11 cellular contexts compared by ENCODE assay signal in the genomic region with DNA sequence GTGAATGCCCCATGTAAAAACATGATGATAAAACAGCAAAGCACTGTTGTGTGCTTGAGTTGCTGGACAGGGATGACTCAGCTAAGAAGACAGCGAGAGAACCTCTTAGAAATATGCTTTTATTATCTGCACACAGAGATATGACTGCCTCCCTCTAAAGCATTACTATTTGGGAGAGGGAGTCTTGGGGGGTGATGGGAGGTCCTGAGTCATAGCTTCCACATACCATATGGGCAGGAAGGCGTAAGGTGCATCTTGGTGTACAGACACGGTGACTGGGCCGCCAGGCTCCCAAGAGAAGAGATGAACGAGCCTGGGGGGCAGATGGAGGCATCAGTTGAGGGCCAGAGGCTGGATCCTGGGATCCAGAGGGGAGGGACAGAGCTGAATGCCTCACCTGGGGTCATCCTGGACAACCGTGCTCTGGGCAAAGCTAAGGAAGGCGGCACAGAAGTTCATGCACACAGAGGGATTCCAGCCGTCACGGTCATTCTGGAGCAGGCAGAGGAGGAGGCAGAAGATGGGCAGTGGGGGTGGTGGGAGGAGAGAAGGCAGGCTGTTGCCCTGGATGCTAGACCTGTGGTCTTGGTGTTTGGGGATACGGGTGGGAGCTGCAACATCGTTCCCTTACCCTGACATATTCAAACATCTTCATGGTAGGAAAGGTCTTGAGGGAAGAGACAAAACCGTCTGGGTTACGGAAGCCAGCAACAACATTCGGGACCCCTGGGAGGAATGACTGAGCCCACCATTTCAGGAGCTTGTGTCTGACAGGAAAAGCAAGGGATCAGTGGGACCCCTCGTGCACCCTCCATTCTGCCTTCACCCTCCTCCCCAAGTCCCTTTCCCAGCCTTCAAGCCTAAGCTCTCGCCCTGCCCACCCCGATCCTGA. TPM values are rescaled to one million over a fixed set of nuclear protein-coding genes. Genes with fewer than 3 reads are reported as not detected.
A peak's percentile ranks its signal among the peaks of the same experiment; 100 is the strongest.
DNase-seq lines count a peak whose midpoint lies in the region; ATAC-seq and TF ChIP-seq lines count a peak whose summit lies in the region.
"Had no signal": no experiment of that assay in that cellular context is flagged by ENCODE, and none has a peak within 500 bp of the region (broad histone marks: within the 10 kb centered on the region; RNA-seq: fewer than 3 reads in every experiment).

No MANE protein-coding gene starts in this region.

- H3K4me3 Mint-ChIP-seq in activated naive CD4-positive, alpha-beta T cell treated with anti-CD3 and anti-CD28 coated beads for 36 hours, result peak overlapping the region; percentile 98
- peak overlapping the region; percentile 80 for H3K4me3 Mint-ChIP-seq in activated T-helper 1 cell treated with anti-CD3 and anti-CD28 coated beads, Interleukin-12 subunit alpha, Interleukin-12 subunit beta, Interleukin-2, Interleukin-4 antibody, amounts not matched to agents 30 ng/mL and 10 ng/mL and 1 ng/mL, durations not matched to agents 14 hours and 24 hours and 36 hours
- H3K4me3 Mint-ChIP-seq in immature natural killer cell, result peak overlapping the region; percentile 49 to 96 (median 65)

- H3K36me3 Mint-ChIP-seq in activated naive CD4-positive, alpha-beta T cell treated with anti-CD3 and anti-CD28 coated beads for 36 hours (ENCODE audit: low read depth), result peaks cover 32% of the 10 kb centered on the region
- peaks cover 36% of the 10 kb centered on the region for H3K36me3 Mint-ChIP-seq in activated T-helper 1 cell treated with anti-CD3 and anti-CD28 coated beads, Interleukin-12 subunit alpha, Interleukin-12 subunit beta, Interleukin-2, Interleukin-4 antibody, amounts not matched to agents 30 ng/mL and 10 ng/mL and 1 ng/mL, durations not matched to agents 14 hours and 24 hours and 36 hours (ENCODE audit: low read depth)
- H3K36me3 Mint-ChIP-seq in immature natural killer cell, result peaks cover 0 to 25% (median 8%) of the 10 kb centered on the region in 3 donors

- H3K27me3 Mint-ChIP-seq in activated naive CD4-positive, alpha-beta T cell treated with anti-CD3 and anti-CD28 coated beads for 36 hours (ENCODE audit: low read depth), result no peaks in the 10 kb centered on the region
- no peaks in the 10 kb centered on the region for H3K27me3 Mint-ChIP-seq in activated T-helper 1 cell treated with anti-CD3 and anti-CD28 coated beads, Interleukin-12 subunit alpha, Interleukin-12 subunit beta, Interleukin-2, Interleukin-4 antibody, amounts not matched to agents 30 ng/mL and 10 ng/mL and 1 ng/mL, durations not matched to agents 14 hours and 24 hours and 36 hours (ENCODE audit: insufficient read depth)
- H3K27me3 Mint-ChIP-seq in immature natural killer cell (ENCODE audit: low read depth in 3 of 3), result peaks cover 12 to 20% (median 15%) of the 10 kb centered on the region in 3 donors

- CTCF ChIA-PET in activated naive CD4-positive, alpha-beta T cell treated with anti-CD3 and anti-CD28 coated beads for 36 hours (lab: Charles Lee), result interaction anchor here (0.9 kb wide), 2 partner anchors 12 to 19 kb away, joined by 3 read pairs; no protein-coding TSS in a partner anchor

- no peak for DNase-seq in activated naive CD4-positive, alpha-beta T cell treated with anti-CD3 and anti-CD28 coated beads for 36 hours
- no peak for DNase-seq in activated naive CD4-positive, alpha-beta T cell treated with Interleukin-2 at 50 U/mL for 16 hours
- DNase-seq in activated T-helper 1 cell treated with anti-CD3 and anti-CD28 coated beads, Interleukin-12 subunit alpha, Interleukin-12 subunit beta, Interleukin-2, Interleukin-4 antibody, amounts not matched to agents 30 ng/mL and 10 ng/mL and 1 ng/mL, durations not matched to agents 14 hours and 24 hours and 36 hours (ENCODE audit: low spot score), result no peak
- no peak for DNase-seq in immature natural killer cell
- no peak for DNase-seq in foreskin keratinocyte
- no peak for DNase-seq in activated CD4-positive, CD25-positive, alpha-beta regulatory T cell (lab: John Stamatoyannopoulos, UW)
- no peak for DNase-seq in activated CD8-positive, alpha-beta memory T cell treated with anti-CD3 and anti-CD28 coated beads, Interleukin-2, amount 50 U/mL, for 48 hours
- DNase-seq: HCEC 1CT; stimulated activated CD4-positive, alpha-beta T cell treated with anti-CD3 and anti-CD28 coated beads, Interleukin-4, amount 100 ng/mL, for 24 hours had no signal

- no peaks in the 10 kb centered on the region for H3K9me3 Mint-ChIP-seq in activated naive CD4-positive, alpha-beta T cell treated with anti-CD3 and anti-CD28 coated beads for 36 hours
- no peaks in the 10 kb centered on the region for H3K9me3 Mint-ChIP-seq in activated T-helper 1 cell treated with anti-CD3 and anti-CD28 coated beads, Interleukin-12 subunit alpha, Interleukin-12 subunit beta, Interleukin-2, Interleukin-4 antibody, amounts not matched to agents 30 ng/mL and 10 ng/mL and 1 ng/mL, durations not matched to agents 14 hours and 24 hours and 36 hours
- H3K9me3 Mint-ChIP-seq in immature natural killer cell, result no peaks in the 10 kb centered on the region

- H3K4me1 ChIP-seq in foreskin keratinocyte, result no peaks in the 10 kb centered on the region

- peak overlapping the region; percentile 77 for H3K27ac Mint-ChIP-seq in activated naive CD4-positive, alpha-beta T cell treated with anti-CD3 and anti-CD28 coated beads for 36 hours
- peak overlapping the region; percentile 100 for H3K27ac Mint-ChIP-seq in activated T-helper 1 cell treated with anti-CD3 and anti-CD28 coated beads, Interleukin-12 subunit alpha, Interleukin-12 subunit beta, Interleukin-2, Interleukin-4 antibody, amounts not matched to agents 30 ng/mL and 10 ng/mL and 1 ng/mL, durations not matched to agents 14 hours and 24 hours and 36 hours
- peak overlapping the region; percentile 99 to 100 (median 100) for H3K27ac Mint-ChIP-seq in immature natural killer cell

- intact Hi-C loops in activated naive CD4-positive, alpha-beta T cell treated with anti-CD3 and anti-CD28 coated beads for 36 hours (cut with micrococcal nuclease), result no loop called here
- intact Hi-C loops in activated T-helper 1 cell treated with anti-CD3 and anti-CD28 coated beads, Interleukin-12 subunit alpha, Interleukin-12 subunit beta, Interleukin-2, Interleukin-4 antibody, amounts not matched to agents 30 ng/mL and 10 ng/mL and 1 ng/mL, durations not matched to agents 14 hours and 24 hours and 36 hours (cut with micrococcal nuclease), result loop anchor here (2.0 to 10.0 kb wide), 2 partner anchors 67 to 1305 kb away; partner anchors contain the start of genes B3GALT4, RPS18, VPS52 and ZBTB12

- H3K4me1 Mint-ChIP-seq in activated naive CD4-positive, alpha-beta T cell treated with anti-CD3 and anti-CD28 coated beads for 36 hours (ENCODE audit: low read depth), result peaks cover 41% of the 10 kb centered on the region
- peaks cover 36% of the 10 kb centered on the region for H3K4me1 Mint-ChIP-seq in activated T-helper 1 cell treated with anti-CD3 and anti-CD28 coated beads, Interleukin-12 subunit alpha, Interleukin-12 subunit beta, Interleukin-2, Interleukin-4 antibody, amounts not matched to agents 30 ng/mL and 10 ng/mL and 1 ng/mL, durations not matched to agents 14 hours and 24 hours and 36 hours (ENCODE audit: low read depth)
- peaks cover 38 to 45% of the 10 kb centered on the region in 2 donors for H3K4me1 Mint-ChIP-seq in immature natural killer cell

- ATAC-seq in foreskin keratinocyte, result no peak

- no peak for TF ChIP-seq CTCF in foreskin keratinocyte (conservative IDR thresholded peaks at IDR 0.05)

- H3K27me3 ChIP-seq in foreskin keratinocyte, result no peaks in the 10 kb centered on the region

- peak overlapping the region; percentile 84 for H3K27ac ChIP-seq in temporal lobe (ENCODE audit: low read depth, low read length)
- H3K27ac ChIP-seq in foreskin keratinocyte, result no peak overlapping the region

RNA-seq across cellular contexts. Expression of gene DXO, which starts 2.0 kb away (rescaled TPM):
- total RNA-seq in activated naive CD4-positive, alpha-beta T cell treated with anti-CD3 and anti-CD28 coated beads for 36 hours, result 10 to 100 TPM; 12.5 to 13.0 TPM
- 14.1 and 15.2 TPM in 2 replicates for total RNA-seq in activated T-helper 1 cell treated with anti-CD3 and anti-CD28 coated beads, Interleukin-12 subunit alpha, Interleukin-12 subunit beta, Interleukin-2, Interleukin-4 antibody, amounts not matched to agents 30 ng/mL and 10 ng/mL and 1 ng/mL, durations not matched to agents 14 hours and 24 hours and 36 hours
- 10 to 100 TPM in 2 of 3 donors, 1 to 10 TPM in 1; 9.2 to 19.5 (median 17.2) TPM for polyA plus RNA-seq in immature natural killer cell
- total RNA-seq in temporal lobe, result 7.1 TPM
- total RNA-seq in foreskin keratinocyte, result 13.4 and 19.3 TPM in 2 replicates
- 14.4 and 19.3 TPM in 2 replicates for polyA plus RNA-seq in foreskin keratinocyte

RNA-seq across cellular contexts. Expression of gene SKIC2, which starts 11.0 kb away (rescaled TPM):
- total RNA-seq in activated naive CD4-positive, alpha-beta T cell treated with anti-CD3 and anti-CD28 coated beads for 36 hours, result 100 to 1,000 TPM in 1 of 2 experiments, 10 to 100 TPM in 1; 93.6 to 101 TPM
- 85.8 and 101 TPM in 2 replicates for total RNA-seq in activated T-helper 1 cell treated with anti-CD3 and anti-CD28 coated beads, Interleukin-12 subunit alpha, Interleukin-12 subunit beta, Interleukin-2, Interleukin-4 antibody, amounts not matched to agents 30 ng/mL and 10 ng/mL and 1 ng/mL, durations not matched to agents 14 hours and 24 hours and 36 hours
- polyA plus RNA-seq in immature natural killer cell (10 to 100 TPM; 14.1 to 20.6 (median 19.3) TPM), foreskin keratinocyte (40.2 and 41.7 TPM in 2 replicates)
- total RNA-seq in temporal lobe (18.7 TPM), foreskin keratinocyte (45.8 and 46.4 TPM in 2 replicates)

RNA-seq across cellular contexts. Expression of gene NELFE, which starts 11.2 kb away (rescaled TPM):
- total RNA-seq in activated naive CD4-positive, alpha-beta T cell treated with anti-CD3 and anti-CD28 coated beads for 36 hours, result 10 to 100 TPM; 83.2 to 87.4 TPM
- total RNA-seq in activated T-helper 1 cell treated with anti-CD3 and anti-CD28 coated beads, Interleukin-12 subunit alpha, Interleukin-12 subunit beta, Interleukin-2, Interleukin-4 antibody, amounts not matched to agents 30 ng/mL and 10 ng/mL and 1 ng/mL, durations not matched to agents 14 hours and 24 hours and 36 hours, result 92.3 and 97.7 TPM in 2 replicates
- polyA plus RNA-seq in immature natural killer cell, result 10 to 100 TPM; 73.3 to 84.6 (median 76.9) TPM
- 34.7 TPM for total RNA-seq in temporal lobe
- total RNA-seq in foreskin keratinocyte, result 86.0 and 92.0 TPM in 2 replicates
- polyA plus RNA-seq in foreskin keratinocyte, result 120 and 121 TPM in 2 replicates

RNA-seq across cellular contexts. Expression of gene C4A, which starts 11.9 kb away (rescaled TPM):
- total RNA-seq in activated naive CD4-positive, alpha-beta T cell treated with anti-CD3 and anti-CD28 coated beads for 36 hours, result 1 to 10 TPM; 3.2 to 3.5 TPM
- 4.0 and 4.1 TPM in 2 replicates for total RNA-seq in activated T-helper 1 cell treated with anti-CD3 and anti-CD28 coated beads, Interleukin-12 subunit alpha, Interleukin-12 subunit beta, Interleukin-2, Interleukin-4 antibody, amounts not matched to agents 30 ng/mL and 10 ng/mL and 1 ng/mL, durations not matched to agents 14 hours and 24 hours and 36 hours
- polyA plus RNA-seq in immature natural killer cell, result not detected
- 14.5 TPM for total RNA-seq in temporal lobe
- 1.7 and 1.8 TPM in 2 replicates for total RNA-seq in foreskin keratinocyte
- polyA plus RNA-seq in foreskin keratinocyte, result 1.5 TPM in 2 replicates

RNA-seq across cellular contexts. Expression of gene CFB, which starts 24.1 kb away (rescaled TPM):
- total RNA-seq in activated naive CD4-positive, alpha-beta T cell treated with anti-CD3 and anti-CD28 coated beads for 36 hours, result 1 to 10 TPM in 1 of 2 experiments, under 1 TPM in 1; 0.74 to 1.7 TPM
- total RNA-seq in activated T-helper 1 cell treated with anti-CD3 and anti-CD28 coated beads, Interleukin-12 subunit alpha, Interleukin-12 subunit beta, Interleukin-2, Interleukin-4 antibody, amounts not matched to agents 30 ng/mL and 10 ng/mL and 1 ng/mL, durations not matched to agents 14 hours and 24 hours and 36 hours, result 0.21 TPM in 1 of 2 replicates, not detected in the other
- under 1 TPM in 1 of 3 donors, not detected in 2; 0.27 TPM for polyA plus RNA-seq in immature natural killer cell
- total RNA-seq in temporal lobe, result 0.49 TPM
- total RNA-seq in foreskin keratinocyte, result 0.34 and 0.92 TPM in 2 replicates
- 0.49 and 1.0 TPM in 2 replicates for polyA plus RNA-seq in foreskin keratinocyte
- total RNA-seq: activated CD8-positive, alpha-beta memory T cell treated with anti-CD3 and anti-CD28 coated beads for 36 hours had no signal
